20 cellular contexts compared by ENCODE assay signal in genomic region chr3:123285479-123285878, GRCh38.
"Had no signal": no experiment of that assay in that cellular context is flagged by ENCODE, and none has a peak within 500 bp of the region (broad histone marks: within the 10 kb centered on the region; RNA-seq: fewer than 3 reads in every experiment).

No MANE protein-coding gene starts in this region.

- DNase-seq: activated CD4-positive, alpha-beta T cell treated with anti-CD3 and anti-CD28 coated beads for 48 hours; activated CD4-positive, alpha-beta T cell treated with anti-CD3 and anti-CD28 coated beads, Interleukin-2, amount 50 U/mL, for 48 hours; activated naive CD8-positive, alpha-beta T cell treated with anti-CD3 and anti-CD28 coated beads, Interleukin-2, amount 50 U/mL, for 24 hours; dermis blood vessel endothelial cell; effector memory CD4-positive, alpha-beta T cell; gastrocnemius medialis; glutamatergic neuron; immature natural killer cell; kidney; left colon; naive thymus-derived CD8-positive, alpha-beta T cell; stimulated activated naive CD4-positive, alpha-beta T cell treated with Interleukin-2 at 50 U/mL for 16 hours; T-helper 1 cell; WERI-Rb-1 had no signal

- H3K36me3 ChIP-seq: gastrocnemius medialis, WERI-Rb-1 had no signal

- H3K9me3 Mint-ChIP-seq: activated naive CD4-positive, alpha-beta T cell treated with anti-CD3 and anti-CD28 coated beads, Interleukin-2, amount 50 U/mL, for 24 hours; activated naive CD8-positive, alpha-beta T cell treated with anti-CD3 and anti-CD28 coated beads, Interleukin-2, amount 50 U/mL, for 24 hours; activated T-helper 2 cell treated with anti-CD3 and anti-CD28 coated beads, Interferon-gamma antibody, Interleukin-2, Interleukin-4, amounts not matched to agents 10 μg/mL and 5 μg/mL and 100 μg/mL, durations not matched to agents 14 hours and 24 hours and 36 hours; immature natural killer cell; neural crest cell; T-helper 2 cell treated with Interferon-gamma antibody and Interleukin-4, amounts not matched to agents 5 μg/mL and 100 μg/mL, for 36 hours had no signal

- H3K4me3 Mint-ChIP-seq: activated naive CD4-positive, alpha-beta T cell treated with anti-CD3 and anti-CD28 coated beads, Interleukin-2, amount 50 U/mL, for 24 hours; activated naive CD8-positive, alpha-beta T cell treated with anti-CD3 and anti-CD28 coated beads, Interleukin-2, amount 50 U/mL, for 24 hours; immature natural killer cell; naive thymus-derived CD8-positive, alpha-beta T cell; neural crest cell; T-helper 2 cell treated with Interferon-gamma antibody and Interleukin-4, amounts not matched to agents 5 μg/mL and 100 μg/mL, for 36 hours had no signal

- H3K9me3 ChIP-seq: gastrocnemius medialis, tibial nerve had no signal

- H3K27ac Mint-ChIP-seq: activated naive CD4-positive, alpha-beta T cell treated with anti-CD3 and anti-CD28 coated beads, Interleukin-2, amount 50 U/mL, for 24 hours; activated naive CD8-positive, alpha-beta T cell treated with anti-CD3 and anti-CD28 coated beads, Interleukin-2, amount 50 U/mL, for 24 hours; activated T-helper 2 cell treated with anti-CD3 and anti-CD28 coated beads, Interferon-gamma antibody, Interleukin-2, Interleukin-4, amounts not matched to agents 10 μg/mL and 5 μg/mL and 100 μg/mL, durations not matched to agents 14 hours and 24 hours and 36 hours; immature natural killer cell; naive thymus-derived CD8-positive, alpha-beta T cell; T-helper 2 cell treated with Interferon-gamma antibody and Interleukin-4, amounts not matched to agents 5 μg/mL and 100 μg/mL, for 36 hours had no signal

- ATAC-seq: activated CD4-positive, CD25-positive, alpha-beta regulatory T cell treated with anti-CD3 and anti-CD28 coated beads, Interleukin-2, amount 50 U/mL, for 24 hours; gastrocnemius medialis; naive thymus-derived CD8-positive, alpha-beta T cell had no signal

- H3K4me1 Mint-ChIP-seq: activated naive CD4-positive, alpha-beta T cell treated with anti-CD3 and anti-CD28 coated beads, Interleukin-2, amount 50 U/mL, for 24 hours; activated naive CD8-positive, alpha-beta T cell treated with anti-CD3 and anti-CD28 coated beads, Interleukin-2, amount 50 U/mL, for 24 hours; immature natural killer cell; neural crest cell had no signal

- H3K27me3 Mint-ChIP-seq: activated naive CD4-positive, alpha-beta T cell treated with anti-CD3 and anti-CD28 coated beads, Interleukin-2, amount 50 U/mL, for 24 hours; activated naive CD8-positive, alpha-beta T cell treated with anti-CD3 and anti-CD28 coated beads, Interleukin-2, amount 50 U/mL, for 24 hours had no signal

- H3K27ac ChIP-seq: gastrocnemius medialis, tibial nerve, WERI-Rb-1 had no signal

- H3K36me3 Mint-ChIP-seq: activated naive CD4-positive, alpha-beta T cell treated with anti-CD3 and anti-CD28 coated beads, Interleukin-2, amount 50 U/mL, for 24 hours; immature natural killer cell had no signal

- H3K4me3 ChIP-seq: gastrocnemius medialis, tibial nerve had no signal

- H3K4me1 ChIP-seq: gastrocnemius medialis, tibial nerve had no signal

- H3K27me3 ChIP-seq: gastrocnemius medialis, tibial nerve had no signal
